Comparison of ENCODE assay signal across 17 cellular contexts in genomic region chr17:73531171-73531570, GRCh38.
DNase-seq lines count a peak whose midpoint lies in the region; ATAC-seq and TF ChIP-seq lines count a peak whose summit lies in the region.
"Had no signal": no experiment of that assay in that cellular context is flagged by ENCODE, and none has a peak within 500 bp of the region (broad histone marks: within the 10 kb centered on the region; RNA-seq: fewer than 3 reads in every experiment).

No MANE protein-coding gene starts in this region.

- H3K27me3 ChIP-seq in BLaER1 treated with 17β-estradiol and CSF1 and Interleukin-3, amounts not matched to agents 10 nM and 100 nM, result no peaks in the 10 kb centered on the region
- H3K27me3 ChIP-seq in neural progenitor cell (no peaks in the 10 kb centered on the region), smooth muscle cell (ENCODE audit: low read depth) (no peaks in the 10 kb centered on the region), breast epithelium (no peaks in the 10 kb centered on the region)

- H3K9me3 Mint-ChIP-seq in chondrocyte (ENCODE audit: low read depth) (no peaks in the 10 kb centered on the region), neural progenitor cell (no peaks in the 10 kb centered on the region)
- H3K9me3 Mint-ChIP-seq: CD8-positive, alpha-beta T cell had no signal

- no peak overlapping the region for H3K27ac ChIP-seq in BLaER1 treated with 17β-estradiol and CSF1 and Interleukin-3, amounts not matched to agents 10 nM and 100 nM
- H3K27ac ChIP-seq in neural progenitor cell (no peak overlapping the region), smooth muscle cell (ENCODE audit: low read depth) (peak overlapping the region; percentile 30), breast epithelium (no peak overlapping the region)

- H2AFZ ChIP-seq in neural progenitor cell (replicated peaks) (no peak overlapping the region), smooth muscle cell (ENCODE audit: low read depth) (no peak overlapping the region)

- H3K36me3 ChIP-seq in BLaER1 treated with 17β-estradiol and CSF1 and Interleukin-3, amounts not matched to agents 10 nM and 100 nM, result no peaks in the 10 kb centered on the region; a peak in 1 of 22 replicates
- H3K36me3 ChIP-seq in neural progenitor cell (no peaks in the 10 kb centered on the region), smooth muscle cell (ENCODE audit: low read depth) (no peaks in the 10 kb centered on the region), breast epithelium (no peaks in the 10 kb centered on the region)

- H3K4me3 ChIP-seq in BLaER1 treated with 17β-estradiol and CSF1 and Interleukin-3, amounts not matched to agents 10 nM and 100 nM, result no peak overlapping the region
- H3K4me3 ChIP-seq in neural progenitor cell, result no peak overlapping the region
- H3K4me3 ChIP-seq in smooth muscle cell, result no peak overlapping the region
- H3K4me3 ChIP-seq in breast epithelium, result no peak overlapping the region
- H3K4me3 ChIP-seq: GM12878 had no signal

- peaks cover 15 to 56% (median 46%) of the 10 kb centered on the region in 10 experiments for H3K4me1 ChIP-seq in BLaER1 treated with 17β-estradiol and CSF1 and Interleukin-3, amounts not matched to agents 10 nM and 100 nM
- H3K4me1 ChIP-seq in neural progenitor cell (peaks cover 33% of the 10 kb centered on the region), smooth muscle cell (ENCODE audit: low read depth) (peaks cover 29% of the 10 kb centered on the region), breast epithelium (no peaks in the 10 kb centered on the region)

- H3K9ac ChIP-seq in BLaER1 treated with 17β-estradiol and CSF1 and Interleukin-3, amounts not matched to agents 10 nM and 100 nM, result no peak overlapping the region
- no peak overlapping the region for H3K9ac ChIP-seq in neural progenitor cell
- no peak overlapping the region for H3K9ac ChIP-seq in smooth muscle cell (ENCODE audit: low read depth)

- H3K79me2 ChIP-seq in neural progenitor cell (ENCODE audit: low read depth) (peaks cover 27% of the 10 kb centered on the region), smooth muscle cell (ENCODE audit: low read depth) (no peaks in the 10 kb centered on the region)

- ATAC-seq in HG03095 (IDR thresholded peaks at IDR 0.05; ENCODE audit: unreplicated experiment), result no peak
- ATAC-seq: CD8-positive, alpha-beta T cell; GM12878; HCT116; HepG2 had no signal

- H3K36me3 Mint-ChIP-seq in chondrocyte (ENCODE audit: low read depth), result no peaks in the 10 kb centered on the region
- H3K36me3 Mint-ChIP-seq in neural progenitor cell, result peaks cover 14% of the 10 kb centered on the region

- no peak for DNase-seq in chondrocyte (ENCODE audit: low spot score)
- DNase-seq in neural progenitor cell (ENCODE audit: low spot score), result no peak
- no peak for DNase-seq in smooth muscle cell (lab: John Stamatoyannopoulos, UW; ENCODE audit: unreplicated experiment)
- DNase-seq in LoVo (ENCODE audit: low spot score), result no peak
- DNase-seq in breast epithelium (ENCODE audit: low spot score in 2 of 2), result no peak
- DNase-seq: ACHN; Calu3; CD8-positive, alpha-beta T cell; DMS79 treated with DMSO at 0.1 percent for 48 hours; GOT3; H7 had no signal

- H3K27me3 Mint-ChIP-seq in chondrocyte (ENCODE audit: low read depth), result no peaks in the 10 kb centered on the region
- peaks cover 13% of the 10 kb centered on the region for H3K27me3 Mint-ChIP-seq in neural progenitor cell (ENCODE audit: insufficient read depth, low read depth)

- TF ChIP-seq CTCF in chondrocyte (IDR thresholded peaks at IDR 0.05) (no peak), neural progenitor cell (IDR thresholded peaks at IDR 0.05) (no peak), smooth muscle cell (IDR thresholded peaks at IDR 0.05; ENCODE audit: borderline replicate concordance, insufficient read depth, poor library complexity, severe bottlenecking) (no peak), breast epithelium (IDR thresholded peaks at IDR 0.05) (no peak)

- peak overlapping the region in 10 of 11 experiments; percentile 38 to 88 (median 74); a peak in 17 of 22 replicates for H3K4me2 ChIP-seq in BLaER1 treated with 17β-estradiol and CSF1 and Interleukin-3, amounts not matched to agents 10 nM and 100 nM
- H3K4me2 ChIP-seq in neural progenitor cell (no peak overlapping the region), smooth muscle cell (peak overlapping the region; percentile 59)

- no peak for TF ChIP-seq POLR2A in breast epithelium (IDR thresholded peaks at IDR 0.05)

- H3K9me3 ChIP-seq in BLaER1 treated with 17β-estradiol and CSF1 and Interleukin-3, amounts not matched to agents 10 nM and 100 nM (replicated peaks in 1 of 11), result no peaks in the 10 kb centered on the region
- no peaks in the 10 kb centered on the region for H3K9me3 ChIP-seq in neural progenitor cell (ENCODE audit: low read depth)
- H3K9me3 ChIP-seq in smooth muscle cell (replicated peaks; ENCODE audit: low read depth), result no peaks in the 10 kb centered on the region
- H3K9me3 ChIP-seq in breast epithelium, result no peaks in the 10 kb centered on the region

- H3K4me3 Mint-ChIP-seq in chondrocyte (ENCODE audit: unreplicated experiment) (no peak overlapping the region), neural progenitor cell (no peak overlapping the region)
- H3K4me3 Mint-ChIP-seq: CD8-positive, alpha-beta T cell had no signal

- peaks cover 4% of the 10 kb centered on the region for H3F3A ChIP-seq in neural progenitor cell (ENCODE audit: low read depth)
- H3F3A ChIP-seq in smooth muscle cell (ENCODE audit: low read depth), result no peaks in the 10 kb centered on the region

- intact Hi-C loops in breast epithelium (cut with DNase I; ENCODE audit: low total_unique reads), result no loop called here

- H3K27ac Mint-ChIP-seq in chondrocyte (ENCODE audit: unreplicated experiment) (peak overlapping the region; percentile 13), neural progenitor cell (peak overlapping the region; percentile 43)
- H3K27ac Mint-ChIP-seq: CD8-positive, alpha-beta T cell; IgD-negative memory B cell had no signal

- 43% methylated on average over 5 of the region's 5 CpGs for WGBS in smooth muscle cell (ENCODE audit: low lambda C conversion rate)

- no peaks in the 10 kb centered on the region; a peak in 2 of 22 replicates for H4K20me1 ChIP-seq in BLaER1 treated with 17β-estradiol and CSF1 and Interleukin-3, amounts not matched to agents 10 nM and 100 nM
- peaks cover 99% of the 10 kb centered on the region for H4K20me1 ChIP-seq in neural progenitor cell (ENCODE audit: low read depth)
- peaks cover 35% of the 10 kb centered on the region for H4K20me1 ChIP-seq in smooth muscle cell (ENCODE audit: low read depth)

- H3K4me1 Mint-ChIP-seq in chondrocyte (ENCODE audit: low read depth), result peaks cover 31% of the 10 kb centered on the region
- peaks cover 57% of the 10 kb centered on the region for H3K4me1 Mint-ChIP-seq in neural progenitor cell
